In genomic region chr11:21476588-21476987, GRCh38 we compare ENCODE assay signal across 28 cellular contexts.
"Had no signal": no experiment of that assay in that cellular context is flagged by ENCODE, and none has a peak within 500 bp of the region (broad histone marks: within the 10 kb centered on the region; RNA-seq: fewer than 3 reads in every experiment).

No MANE protein-coding gene starts in this region.

- H3K36me3 ChIP-seq: Peyer's patch, SJCRH30 had no signal

- H3K4me2 ChIP-seq: KMS-11, PC-9 had no signal

- H3K9me3 ChIP-seq: Peyer's patch, SJCRH30 had no signal

- H3K27ac Mint-ChIP-seq: IgD-negative memory B cell, T-helper 17 cell had no signal

- FAIRE-seq: HTR-8/SVneo, K562 had no signal

- DNase-seq: MV-4-11, NCI-H1048, NCI-H1105, NCI-H1417, NCI-H1436 treated with DMSO at 0.1 percent for 48 hours, NCI-H1694, NCI-H1930, NCI-H2081 treated with DMSO at 0.1 percent for 48 hours, NCI-H2171, NCI-H226, NCI-H446, NCI-H510A, NCI-H524 treated with DMSO at 0.1 percent for 48 hours, NCI-H69, NCI-H774, PC-9, Peyer's patch, SHP77 treated with DMSO at 0.1 percent for 48 hours, SJCRH30, T-helper 1 cell, T-helper 17 cell had no signal

- H3K4me3 ChIP-seq: K562, PC-9, Peyer's patch, SJCRH30 had no signal

- H3K9ac ChIP-seq: KMS-11 had no signal

- H2AFZ ChIP-seq: PC-9 had no signal

- H3K27me3 ChIP-seq: Peyer's patch, SJCRH30 had no signal

- H3K4me3 Mint-ChIP-seq: IgD-negative memory B cell, T-helper 17 cell had no signal

- H3K27me3 Mint-ChIP-seq: IgD-negative memory B cell, T-helper 17 cell had no signal

- H3K27ac ChIP-seq: HL-60, KMS-11, PC-9, Peyer's patch, SJCRH30 had no signal

- H3K4me1 Mint-ChIP-seq: IgD-negative memory B cell, T-helper 17 cell had no signal

- ATAC-seq: K562, Right ventricle myocardium inferior, SK-N-SH treated with all-trans-retinoic acid at 6 μM for 48 hours, T-helper 17 cell had no signal

- H3K4me1 ChIP-seq: Peyer's patch, SJCRH30 had no signal
